9 cellular contexts compared by ENCODE assay signal in genomic region chr9:136687721-136688223, GRCh38. TPM values are rescaled to one million over a fixed set of nuclear protein-coding genes. Genes with fewer than 3 reads are reported as not detected.
A peak's percentile ranks its signal among the peaks of the same experiment; 100 is the strongest.
DNase-seq lines count a peak whose midpoint lies in the region; ATAC-seq and TF ChIP-seq lines count a peak whose summit lies in the region.
"Had no signal": no experiment of that assay in that cellular context is flagged by ENCODE, and none has a peak within 500 bp of the region (broad histone marks: within the 10 kb centered on the region; RNA-seq: fewer than 3 reads in every experiment).

No MANE protein-coding gene starts in this region.

- TF ChIP-seq CTCF in CD8-positive, alpha-beta T cell (IDR thresholded peaks at IDR 0.05): no peak

- H3K4me3 Mint-ChIP-seq in CD8-positive, alpha-beta T cell: peak overlapping the region; percentile 71
- H3K4me3 Mint-ChIP-seq in dendritic cell treated with granulocyte-macrophage colony-stimulating factor and Interleukin-4, amounts not matched to agents 40 ng/mL and 50 ng/mL, for 4 days: peak overlapping the region; percentile 44
- H3K4me3 Mint-ChIP-seq in naive thymus-derived CD4-positive, alpha-beta T cell: peak overlapping the region in 8 of 10 donors; percentile 31 to 81 (median 50)

- H3K9me3 ChIP-seq in CD8-positive, alpha-beta T cell (ENCODE audit: low read length): no peaks in the 10 kb centered on the region
- no peaks in the 10 kb centered on the region for H3K9me3 ChIP-seq in naive thymus-derived CD4-positive, alpha-beta T cell (ENCODE audit: control insufficient read depth in 2 of 3, low read length in 3 of 3)
- H3K9me3 ChIP-seq: MG63 had no signal

- no peak for DNase-seq in CD8-positive, alpha-beta T cell
- DNase-seq in HT-29 (ENCODE audit: low spot score): peak; percentile 39
- no peak for DNase-seq in naive thymus-derived CD4-positive, alpha-beta T cell
- DNase-seq in activated effector memory CD4-positive, alpha-beta T cell treated with anti-CD3 and anti-CD28 coated beads, Interleukin-2, amount 50 U/mL, for 16 hours: no peak
- DNase-seq in DMS 273 treated with DMSO at 0.1 percent for 48 hours (lab: John Stamatoyannopoulos, UW): no peak
- DNase-seq in COR-L47 (lab: John Stamatoyannopoulos, UW): no peak

- CTCF ChIA-PET in CD8-positive, alpha-beta T cell (lab: Charles Lee): interaction anchor here (1.8 kb wide), 1 partner anchor 200 kb away, joined by 6 read pairs; no protein-coding TSS in a partner anchor
- CTCF ChIA-PET in naive thymus-derived CD4-positive, alpha-beta T cell (lab: Charles Lee): no interaction called here

- intact Hi-C loops in CD8-positive, alpha-beta T cell (cut with DNase I, micrococcal nuclease): loop anchor here (1.0 kb wide), 1 partner anchor 41 kb away; no protein-coding TSS in a partner anchor
- intact Hi-C loops in dendritic cell treated with granulocyte-macrophage colony-stimulating factor and Interleukin-4, amounts not matched to agents 40 ng/mL and 50 ng/mL, for 4 days (cut with micrococcal nuclease): loop anchor here (5.0 kb wide), 1 partner anchor 40 kb away; no protein-coding TSS in a partner anchor
- intact Hi-C loops in naive thymus-derived CD4-positive, alpha-beta T cell (cut with micrococcal nuclease): loop anchor here (1.0 to 5.0 kb wide), 2 partner anchors 40 to 204 kb away; partner anchors contain the start of gene SEC16A (in 1 of the 2)

- no peaks in the 10 kb centered on the region for H3K36me3 Mint-ChIP-seq in CD8-positive, alpha-beta T cell
- H3K36me3 Mint-ChIP-seq in dendritic cell treated with granulocyte-macrophage colony-stimulating factor and Interleukin-4, amounts not matched to agents 40 ng/mL and 50 ng/mL, for 4 days (ENCODE audit: low read depth): peaks cover 24% of the 10 kb centered on the region
- no peaks in the 10 kb centered on the region for H3K36me3 Mint-ChIP-seq in naive thymus-derived CD4-positive, alpha-beta T cell

- ATAC-seq in CD8-positive, alpha-beta T cell: no peak
- ATAC-seq in naive thymus-derived CD4-positive, alpha-beta T cell: no peak
- ATAC-seq in HG02759 (IDR thresholded peaks at IDR 0.05; ENCODE audit: unreplicated experiment): no peak

- H3K27ac ChIP-seq in CD8-positive, alpha-beta T cell (ENCODE audit: low read depth, low read length): no peak overlapping the region
- no peak overlapping the region for H3K27ac ChIP-seq in naive thymus-derived CD4-positive, alpha-beta T cell (ENCODE audit: low read depth, low read length)

- peaks cover 9% of the 10 kb centered on the region for H3K4me1 ChIP-seq in CD8-positive, alpha-beta T cell (ENCODE audit: insufficient read depth, low read length)
- peaks cover 5 to 7% of the 10 kb centered on the region in 2 donors for H3K4me1 ChIP-seq in naive thymus-derived CD4-positive, alpha-beta T cell (ENCODE audit: control insufficient read depth in 2 of 2, insufficient read depth in 2 of 2, low read length in 2 of 2)

- no peak overlapping the region for H3K4me3 ChIP-seq in CD8-positive, alpha-beta T cell (ENCODE audit: low read depth, low read length)
- no peak overlapping the region for H3K4me3 ChIP-seq in naive thymus-derived CD4-positive, alpha-beta T cell (ENCODE audit: low read length)

- H3K27me3 Mint-ChIP-seq in CD8-positive, alpha-beta T cell (ENCODE audit: low read depth): no peaks in the 10 kb centered on the region
- H3K27me3 Mint-ChIP-seq in dendritic cell treated with granulocyte-macrophage colony-stimulating factor and Interleukin-4, amounts not matched to agents 40 ng/mL and 50 ng/mL, for 4 days: peaks cover 6% of the 10 kb centered on the region
- H3K27me3 Mint-ChIP-seq in naive thymus-derived CD4-positive, alpha-beta T cell: no peaks in the 10 kb centered on the region

- H3K27me3 ChIP-seq in CD8-positive, alpha-beta T cell (ENCODE audit: insufficient read depth, low read length): no peaks in the 10 kb centered on the region
- H3K27me3 ChIP-seq in naive thymus-derived CD4-positive, alpha-beta T cell (ENCODE audit: control insufficient read depth in 2 of 2, insufficient read depth in 2 of 2, low read length in 2 of 2): no peaks in the 10 kb centered on the region
- H3K27me3 ChIP-seq: MG63 had no signal

- H3K27ac Mint-ChIP-seq in CD8-positive, alpha-beta T cell: no peak overlapping the region
- H3K27ac Mint-ChIP-seq in dendritic cell treated with granulocyte-macrophage colony-stimulating factor and Interleukin-4, amounts not matched to agents 40 ng/mL and 50 ng/mL, for 4 days: peak overlapping the region; percentile 82
- no peak overlapping the region for H3K27ac Mint-ChIP-seq in naive thymus-derived CD4-positive, alpha-beta T cell

- peaks cover 5% of the 10 kb centered on the region for H3K4me1 Mint-ChIP-seq in CD8-positive, alpha-beta T cell (ENCODE audit: low read depth)
- peaks cover 52% of the 10 kb centered on the region for H3K4me1 Mint-ChIP-seq in dendritic cell treated with granulocyte-macrophage colony-stimulating factor and Interleukin-4, amounts not matched to agents 40 ng/mL and 50 ng/mL, for 4 days (ENCODE audit: low read depth)
- H3K4me1 Mint-ChIP-seq in naive thymus-derived CD4-positive, alpha-beta T cell: peaks cover 0 to 6% (median 0%) of the 10 kb centered on the region in 7 donors

- POLR2A ChIA-PET in CD8-positive, alpha-beta T cell (lab: Charles Lee): no interaction called here
- POLR2A ChIA-PET in naive thymus-derived CD4-positive, alpha-beta T cell (lab: Charles Lee): interaction anchor here (0.7 to 1.7 kb wide), 3 partner anchors 39 to 41 kb away, joined by 3 to 9 read pairs (median 3); no protein-coding TSS in a partner anchor

- no peaks in the 10 kb centered on the region for H3K9me3 Mint-ChIP-seq in CD8-positive, alpha-beta T cell
- H3K9me3 Mint-ChIP-seq in dendritic cell treated with granulocyte-macrophage colony-stimulating factor and Interleukin-4, amounts not matched to agents 40 ng/mL and 50 ng/mL, for 4 days: no peaks in the 10 kb centered on the region
- H3K9me3 Mint-ChIP-seq in naive thymus-derived CD4-positive, alpha-beta T cell: no peaks in the 10 kb centered on the region

- no peaks in the 10 kb centered on the region for H3K36me3 ChIP-seq in CD8-positive, alpha-beta T cell (ENCODE audit: insufficient read depth, low read length)
- H3K36me3 ChIP-seq in naive thymus-derived CD4-positive, alpha-beta T cell (ENCODE audit: control insufficient read depth in 2 of 3, insufficient read depth in 3 of 3, low read length in 3 of 3): no peaks in the 10 kb centered on the region
- H3K36me3 ChIP-seq: MG63 had no signal

RNA-seq across cellular contexts. Expression of gene AGPAT2, which starts 0.5 kb away (rescaled TPM):
- total RNA-seq in CD8-positive, alpha-beta T cell: 1 to 10 TPM; 4.7 TPM
- total RNA-seq in HT-29 (2014; rRNA removed; shearing (Covaris generic)): 160 and 167 TPM in 2 replicates
- 10 to 100 TPM in 2 of 5 experiments, 1 to 10 TPM in 3; 2.3 to 20.6 (median 8.5) TPM for total RNA-seq in naive thymus-derived CD4-positive, alpha-beta T cell
- 10 to 100 TPM; 12.0 to 13.1 TPM for polyA plus RNA-seq in naive thymus-derived CD4-positive, alpha-beta T cell

RNA-seq across cellular contexts. Expression of gene DIPK1B, which starts 24.6 kb away (rescaled TPM):
- under 1 TPM; 0.22 to 0.62 TPM for total RNA-seq in CD8-positive, alpha-beta T cell
- total RNA-seq in HT-29 (2014; rRNA removed; shearing (Covaris generic)): not detected in 2 replicates
- total RNA-seq in naive thymus-derived CD4-positive, alpha-beta T cell: 1 to 10 TPM in 1 of 5 experiments, under 1 TPM in 2, not detected in 2; 0.46 to 1.6 (median 0.56) TPM
- under 1 TPM; 0.11 to 0.31 TPM for polyA plus RNA-seq in naive thymus-derived CD4-positive, alpha-beta T cell

RNA-seq across cellular contexts. Expression of gene EGFL7, which starts 25.1 kb away (rescaled TPM):
- not detected for total RNA-seq in CD8-positive, alpha-beta T cell
- total RNA-seq in HT-29 (2014; rRNA removed; shearing (Covaris generic)): 3.2 and 6.4 TPM in 2 replicates
- total RNA-seq in naive thymus-derived CD4-positive, alpha-beta T cell: 1 to 10 TPM in 1 of 5 experiments, under 1 TPM in 2, not detected in 2; 0.56 to 2.3 (median 0.97) TPM
- not detected for polyA plus RNA-seq in naive thymus-derived CD4-positive, alpha-beta T cell

RNA-seq across cellular contexts. Expression of gene LCN10, which starts 55.0 kb away (rescaled TPM):
- total RNA-seq in CD8-positive, alpha-beta T cell: under 1 TPM; 0.14 to 0.38 TPM
- total RNA-seq in HT-29 (2014; rRNA removed; shearing (Covaris generic)): not detected in 2 replicates
- total RNA-seq in naive thymus-derived CD4-positive, alpha-beta T cell: 1 to 10 TPM in 3 of 5 experiments, under 1 TPM in 1, not detected in 1; 0.34 to 3.2 (median 1.2) TPM
- polyA plus RNA-seq in naive thymus-derived CD4-positive, alpha-beta T cell: 1 to 10 TPM in 1 of 2 donors, under 1 TPM in 1; 0.45 to 1.1 TPM
